Comparison of ENCODE assay signal across 4 cellular contexts in genomic region chr9:96984887-96985286, GRCh38. TPM values are rescaled to one million over a fixed set of nuclear protein-coding genes. Genes with fewer than 3 reads are reported as not detected.
"Had no signal": no experiment of that assay in that cellular context is flagged by ENCODE, and none has a peak within 500 bp of the region (broad histone marks: within the 10 kb centered on the region; RNA-seq: fewer than 3 reads in every experiment).

No MANE protein-coding gene starts in this region.

RNA-seq across cellular contexts. Expression of gene NUTM2G, which starts 56.2 kb away (rescaled TPM):
- total RNA-seq: H1, HFFc6, HT1080, IMR-90 had no signal
- polyA plus RNA-seq: IMR-90 had no signal
